ENCODE assay signal across 8 cellular contexts in genomic region chr3:124565013-124565412, GRCh38.
DNase-seq lines count a peak whose midpoint lies in the region; ATAC-seq and TF ChIP-seq lines count a peak whose summit lies in the region.

No MANE protein-coding gene starts in this region.

- H3K27me3 Mint-ChIP-seq in activated CD8-positive, alpha-beta T cell treated with anti-CD3 and anti-CD28 coated beads, Interleukin-2, amount 10 ng/mL, durations not matched to agents 7 days and 5 days (ENCODE audit: low read depth), result peaks cover 49% of the 10 kb centered on the region
- peaks cover 3% of the 10 kb centered on the region for H3K27me3 Mint-ChIP-seq in endothelial cell (ENCODE audit: unreplicated experiment)
- no peaks in the 10 kb centered on the region for H3K27me3 Mint-ChIP-seq in mesothelial cell of epicardium (ENCODE audit: low read depth)
- H3K27me3 Mint-ChIP-seq in stimulated activated naive CD8-positive, alpha-beta T cell treated with anti-CD3 and anti-CD28 coated beads, Interleukin-15, Interleukin-2, amounts not matched to agents 100 ng/mL and 50 ng/mL, for 24 hours, result peaks cover 18% of the 10 kb centered on the region

- in situ Hi-C loops in HAP-1 (cut with MboI; ENCODE audit: low sequenced_read_pairs), result no loop called here

- DNase-seq in C1 segment of cervical spinal cord (lab: John Stamatoyannopoulos, UW), result peak in 9 of 14 donors; percentile 25 to 48 (median 37)
- DNase-seq in HAP-1 (ENCODE audit: low spot score in 2 of 2), result peak; percentile 72 to 83
- peak; percentile 50 to 87 for DNase-seq in NCI-H526 (lab: John Stamatoyannopoulos, UW)
- DNase-seq in activated CD8-positive, alpha-beta T cell treated with anti-CD3 and anti-CD28 coated beads, Interleukin-2, amount 10 ng/mL, durations not matched to agents 7 days and 5 days, result peak; percentile 67
- peak; percentile 77 for DNase-seq in endothelial cell (ENCODE audit: low spot score)
- peak; percentile 39 to 77 for DNase-seq in mesothelial cell of epicardium (ENCODE audit: low spot score in 2 of 2, unreplicated experiment in 2 of 2)

- no peaks in the 10 kb centered on the region for H3K36me3 ChIP-seq in HAP-1 (replicated peaks)

- no peaks in the 10 kb centered on the region for H3K4me1 ChIP-seq in HAP-1

- POLR2A ChIA-PET in activated CD8-positive, alpha-beta T cell treated with anti-CD3 and anti-CD28 coated beads, Interleukin-2, amount 10 ng/mL, durations not matched to agents 7 days and 5 days (lab: Charles Lee), result no interaction called here

- CTCF ChIA-PET in activated CD8-positive, alpha-beta T cell treated with anti-CD3 and anti-CD28 coated beads, Interleukin-2, amount 10 ng/mL, durations not matched to agents 7 days and 5 days (lab: Charles Lee), result interaction anchor here (4.8 kb wide), 1 partner anchor 124 kb away, joined by 56 read pairs; no protein-coding TSS in a partner anchor

- no peak for ATAC-seq in activated CD8-positive, alpha-beta T cell treated with anti-CD3 and anti-CD28 coated beads, Interleukin-2, amount 10 ng/mL, durations not matched to agents 7 days and 5 days
- no peak for ATAC-seq in GM18858 (IDR thresholded peaks at IDR 0.05; ENCODE audit: unreplicated experiment)

- H3K9me3 ChIP-seq in HAP-1, result no peaks in the 10 kb centered on the region

- no peaks in the 10 kb centered on the region for H3K9me3 Mint-ChIP-seq in activated CD8-positive, alpha-beta T cell treated with anti-CD3 and anti-CD28 coated beads, Interleukin-2, amount 10 ng/mL, durations not matched to agents 7 days and 5 days (ENCODE audit: insufficient read depth)
- no peaks in the 10 kb centered on the region for H3K9me3 Mint-ChIP-seq in endothelial cell (ENCODE audit: unreplicated experiment)
- no peaks in the 10 kb centered on the region for H3K9me3 Mint-ChIP-seq in mesothelial cell of epicardium
- H3K9me3 Mint-ChIP-seq in stimulated activated naive CD8-positive, alpha-beta T cell treated with anti-CD3 and anti-CD28 coated beads, Interleukin-15, Interleukin-2, amounts not matched to agents 100 ng/mL and 50 ng/mL, for 24 hours, result no peaks in the 10 kb centered on the region

- H3K4me3 ChIP-seq in HAP-1, result no peak overlapping the region

- H3K4me1 Mint-ChIP-seq in activated CD8-positive, alpha-beta T cell treated with anti-CD3 and anti-CD28 coated beads, Interleukin-2, amount 10 ng/mL, durations not matched to agents 7 days and 5 days (ENCODE audit: low read depth), result peaks cover 7% of the 10 kb centered on the region
- H3K4me1 Mint-ChIP-seq in endothelial cell (ENCODE audit: unreplicated experiment), result peaks cover 4% of the 10 kb centered on the region
- H3K4me1 Mint-ChIP-seq in mesothelial cell of epicardium, result peaks cover 46% of the 10 kb centered on the region
- no peaks in the 10 kb centered on the region for H3K4me1 Mint-ChIP-seq in stimulated activated naive CD8-positive, alpha-beta T cell treated with anti-CD3 and anti-CD28 coated beads, Interleukin-15, Interleukin-2, amounts not matched to agents 100 ng/mL and 50 ng/mL, for 24 hours (ENCODE audit: low read depth)

- TF ChIP-seq CTCF in endothelial cell (IDR thresholded peaks at IDR 0.05; ENCODE audit: unreplicated experiment) (peak; percentile 83), mesothelial cell of epicardium (IDR thresholded peaks at IDR 0.05; ENCODE audit: unreplicated experiment) (peak; percentile 87)

- H3K27me3 ChIP-seq in HAP-1 (ENCODE audit: low read depth), result no peaks in the 10 kb centered on the region; the same call in 1 of the 2 replicates

- no peak overlapping the region for H3K27ac Mint-ChIP-seq in activated CD8-positive, alpha-beta T cell treated with anti-CD3 and anti-CD28 coated beads, Interleukin-2, amount 10 ng/mL, durations not matched to agents 7 days and 5 days
- H3K27ac Mint-ChIP-seq in endothelial cell (ENCODE audit: unreplicated experiment), result no peak overlapping the region
- no peak overlapping the region for H3K27ac Mint-ChIP-seq in mesothelial cell of epicardium
- H3K27ac Mint-ChIP-seq in stimulated activated naive CD8-positive, alpha-beta T cell treated with anti-CD3 and anti-CD28 coated beads, Interleukin-15, Interleukin-2, amounts not matched to agents 100 ng/mL and 50 ng/mL, for 24 hours, result peak overlapping the region; percentile 26

- no peak overlapping the region for H3K4me3 Mint-ChIP-seq in activated CD8-positive, alpha-beta T cell treated with anti-CD3 and anti-CD28 coated beads, Interleukin-2, amount 10 ng/mL, durations not matched to agents 7 days and 5 days
- H3K4me3 Mint-ChIP-seq in endothelial cell (ENCODE audit: unreplicated experiment) (peak overlapping the region; percentile 11), mesothelial cell of epicardium (no peak overlapping the region)
- H3K4me3 Mint-ChIP-seq in stimulated activated naive CD8-positive, alpha-beta T cell treated with anti-CD3 and anti-CD28 coated beads, Interleukin-15, Interleukin-2, amounts not matched to agents 100 ng/mL and 50 ng/mL, for 24 hours, result no peak overlapping the region

- H3K36me3 Mint-ChIP-seq in activated CD8-positive, alpha-beta T cell treated with anti-CD3 and anti-CD28 coated beads, Interleukin-2, amount 10 ng/mL, durations not matched to agents 7 days and 5 days (ENCODE audit: low read depth), result no peaks in the 10 kb centered on the region
- H3K36me3 Mint-ChIP-seq in endothelial cell (ENCODE audit: low read depth, unreplicated experiment), result peaks cover 21% of the 10 kb centered on the region
- H3K36me3 Mint-ChIP-seq in mesothelial cell of epicardium, result no peaks in the 10 kb centered on the region
- no peaks in the 10 kb centered on the region for H3K36me3 Mint-ChIP-seq in stimulated activated naive CD8-positive, alpha-beta T cell treated with anti-CD3 and anti-CD28 coated beads, Interleukin-15, Interleukin-2, amounts not matched to agents 100 ng/mL and 50 ng/mL, for 24 hours (ENCODE audit: low read depth)
